Comparison of ENCODE assay signal across 16 cellular contexts in genomic region chr7:95601324-95601723, GRCh38. TPM values are rescaled to one million over a fixed set of nuclear protein-coding genes. Genes with fewer than 3 reads are reported as not detected.
DNase-seq lines count a peak whose midpoint lies in the region; ATAC-seq and TF ChIP-seq lines count a peak whose summit lies in the region.
"Had no signal": no experiment of that assay in that cellular context is flagged by ENCODE, and none has a peak within 500 bp of the region (broad histone marks: within the 10 kb centered on the region; RNA-seq: fewer than 3 reads in every experiment).

No MANE protein-coding gene starts in this region.

- H3K27me3 Mint-ChIP-seq in progenitor cell of endocrine pancreas: no peaks in the 10 kb centered on the region

- peaks cover 3% of the 10 kb centered on the region for H3K36me3 Mint-ChIP-seq in progenitor cell of endocrine pancreas (ENCODE audit: insufficient read depth)
- H3K36me3 Mint-ChIP-seq: CD8-positive, alpha-beta T cell had no signal

- TF ChIP-seq CTCF in progenitor cell of endocrine pancreas (IDR thresholded peaks at IDR 0.05; ENCODE audit: unreplicated experiment) (no peak), GM13976 (IDR thresholded peaks at IDR 0.05; ENCODE audit: borderline replicate concordance, control extremely low read depth, extremely low read depth, insufficient read depth, missing control alignments) (no peak)

- peak; percentile 47 for DNase-seq in left kidney (ENCODE audit: low read depth, low spot score)
- DNase-seq in progenitor cell of endocrine pancreas (ENCODE audit: low spot score, unreplicated experiment): no peak
- no peak for DNase-seq in GM13976 (ENCODE audit: low spot score)
- no peak for DNase-seq in ACHN
- DNase-seq: CD8-positive, alpha-beta T cell; COR-L47; DMS79; H7 had no signal

- in situ Hi-C loops in GM13976 (cut with MboI; ENCODE audit: low sequenced_read_pairs, unreplicated experiment) (no loop called here), ACHN (cut with HindIII; ENCODE audit: low pct_ligation_motif_present, low pct_unique_long_range_greater_than_20kb, low sequenced_read_pairs) (no loop called here)

- no peak overlapping the region for H3K4me3 Mint-ChIP-seq in progenitor cell of endocrine pancreas (ENCODE audit: low read depth)
- H3K4me3 Mint-ChIP-seq: CD14-positive monocyte; CD8-positive, alpha-beta T cell; GM23338 had no signal

- peak overlapping the region; percentile 0 for H3K27ac Mint-ChIP-seq in progenitor cell of endocrine pancreas
- H3K27ac Mint-ChIP-seq: CD8-positive, alpha-beta T cell; GM23338 had no signal

- H3K4me1 Mint-ChIP-seq in progenitor cell of endocrine pancreas (ENCODE audit: low read depth): peaks cover 28% of the 10 kb centered on the region

- H3K9me3 Mint-ChIP-seq in progenitor cell of endocrine pancreas (ENCODE audit: low read depth): peaks cover 4% of the 10 kb centered on the region

- ATAC-seq in GM18861 (IDR thresholded peaks at IDR 0.05; ENCODE audit: unreplicated experiment) (peak; percentile 46), HG02763 (IDR thresholded peaks at IDR 0.05; ENCODE audit: unreplicated experiment) (no peak)
- ATAC-seq: A549; CD8-positive, alpha-beta T cell; GM12878; GM23338; HepG2 had no signal

RNA-seq across cellular contexts. Expression of gene PDK4, which starts 5.0 kb away (rescaled TPM):
- total RNA-seq in progenitor cell of endocrine pancreas: 21.0 and 29.1 TPM in 2 replicates
- total RNA-seq: CD8-positive, alpha-beta T cell; G401; GM23338; HepG2 had no signal
